ENCODE assay signal across 8 cellular contexts in genomic region chr20:51497542-51498467, GRCh38.
A peak's percentile ranks its signal among the peaks of the same experiment; 100 is the strongest.
DNase-seq lines count a peak whose midpoint lies in the region; ATAC-seq and TF ChIP-seq lines count a peak whose summit lies in the region.

No MANE protein-coding gene starts in this region.

- peak overlapping the region; percentile 7 for H3K4me3 ChIP-seq in GM12875 (ENCODE audit: low read depth, low read length)

- peak; percentile 62 for DNase-seq in activated T-cell treated with anti-CD3 and anti-CD28 coated beads, Interleukin-2, amount 50 U/mL, for 1 hour
- DNase-seq in memory B cell (ENCODE audit: low spot score in 2 of 2): peak in 1 of 2 donors; percentile 12
- DNase-seq in NCI-H128 (lab: John Stamatoyannopoulos, UW; ENCODE audit: unreplicated experiment): no peak
- DNase-seq in middle frontal gyrus (ENCODE audit: extremely low spot score, low spot score): no peak
- no peak for DNase-seq in SHP77 (lab: John Stamatoyannopoulos, UW)
- no peak for DNase-seq in DMS114 treated with DMSO at 0.1 percent for 48 hours (lab: John Stamatoyannopoulos, UW; ENCODE audit: unreplicated experiment)

- H3K27ac ChIP-seq in KOPT-K1 (ENCODE audit: low read depth, low read length, poor library complexity, severe bottlenecking): peak overlapping the region; percentile 60

- peaks cover 15% of the 10 kb centered on the region for H3K36me3 Mint-ChIP-seq in memory B cell

- H3K36me3 ChIP-seq in KOPT-K1 (ENCODE audit: insufficient read depth, low read length): peaks cover 6% of the 10 kb centered on the region; the same call in 1 of the 2 replicates

- peak overlapping the region; percentile 68 for H3K4me3 Mint-ChIP-seq in memory B cell

- peaks cover 2% of the 10 kb centered on the region for H3K9me3 Mint-ChIP-seq in memory B cell

- H3K4me1 Mint-ChIP-seq in memory B cell: peaks cover 56% of the 10 kb centered on the region

- TF ChIP-seq CTCF in GM12875 (IDR thresholded peaks at IDR 0.05; ENCODE audit: borderline replicate concordance, insufficient read depth, low read depth, low read length): no peak

- H3K27ac Mint-ChIP-seq in memory B cell: peak overlapping the region; percentile 92

- ATAC-seq in memory B cell (ENCODE audit: low read depth): peak; percentile 44

- no peaks in the 10 kb centered on the region for H3K27me3 Mint-ChIP-seq in memory B cell

- H3K9me3 ChIP-seq in KOPT-K1 (ENCODE audit: insufficient read depth, low read length, poor library complexity, severe bottlenecking): no peaks in the 10 kb centered on the region
